8 cellular contexts compared by ENCODE assay signal in genomic region chr5:178205010-178205748, GRCh38. TPM values are rescaled to one million over a fixed set of nuclear protein-coding genes. Genes with fewer than 3 reads are reported as not detected.
A peak's percentile ranks its signal among the peaks of the same experiment; 100 is the strongest.
DNase-seq lines count a peak whose midpoint lies in the region; TF ChIP-seq lines count a peak whose summit lies in the region.

No MANE protein-coding gene starts in this region.

- H3K36me3 ChIP-seq in kidney epithelial cell (ENCODE audit: control insufficient read depth, insufficient read depth, low read length): peaks cover 9% of the 10 kb centered on the region

- TF ChIP-seq CTCF in HFF-Myc (IDR thresholded peaks at IDR 0.05; ENCODE audit: low read depth, low read length, missing control alignments) (no peak), kidney epithelial cell (IDR thresholded peaks at IDR 0.05; ENCODE audit: insufficient read depth, low read length, poor library complexity, severe bottlenecking) (no peak)

- DNase-seq in DMS 273 (lab: John Stamatoyannopoulos, UW; ENCODE audit: unreplicated experiment) (peak; percentile 90), DMS 273 treated with DMSO at 0.1 percent for 48 hours (lab: John Stamatoyannopoulos, UW) (no peak), HFF-Myc (ENCODE audit: extremely low read depth, low read depth) (no peak), NAMALWA (ENCODE audit: low spot score) (peak; percentile 79), kidney epithelial cell (ENCODE audit: low read depth) (no peak)
- DNase-seq in activated CD4-positive, CD25-positive, alpha-beta regulatory T cell treated with anti-CD3 and anti-CD28 coated beads, Interleukin-2, amount 50 U/mL, for 16 hours (ENCODE audit: low read depth, low spot score): peak; percentile 32
- DNase-seq in central memory CD4-positive, alpha-beta T cell: peak; percentile 58
- peak; percentile 67 to 76 for DNase-seq in stimulated activated CD4-positive, alpha-beta T cell treated with anti-CD3 and anti-CD28 coated beads, Interleukin-15, amount 100 ng/mL, for 48 hours (ENCODE audit: low read depth in 2 of 2)

- H3K27me3 ChIP-seq in kidney epithelial cell (ENCODE audit: control insufficient read depth, insufficient read depth, low read length): no peaks in the 10 kb centered on the region

- H3K4me3 ChIP-seq in HFF-Myc (replicated peaks; ENCODE audit: low read depth, low read length) (peak overlapping the region; percentile 97), kidney epithelial cell (ENCODE audit: low read depth, low read length) (peak overlapping the region; percentile 84)

RNA-seq across cellular contexts. Expression of gene HNRNPAB, which starts 0.8 kb away (rescaled TPM):
- 132 and 152 TPM in 2 replicates for total RNA-seq in kidney epithelial cell

RNA-seq across cellular contexts. Expression of gene GMCL2, which starts 18.0 kb away (rescaled TPM):
- not detected in 2 replicates for total RNA-seq in kidney epithelial cell

RNA-seq across cellular contexts. Expression of gene PHYKPL, which starts 27.4 kb away (rescaled TPM):
- total RNA-seq in kidney epithelial cell: 18.7 and 22.7 TPM in 2 replicates

RNA-seq across cellular contexts. Expression of gene NHP2, which starts 51.5 kb away (rescaled TPM):
- total RNA-seq in kidney epithelial cell: 454 and 476 TPM in 2 replicates

Comparison
In these comparisons a context has a peak if more than half of its experiments do, and no peak if none do; other contexts are left out.
1. DNase-seq: peak in DMS 273 (single experiment), NAMALWA (single experiment), activated CD4-positive, CD25-positive, alpha-beta regulatory T cell treated with anti-CD3 and anti-CD28 coated beads, Interleukin-2, amount 50 U/mL, for 16 hours (single experiment), central memory CD4-positive, alpha-beta T cell (single experiment) and stimulated activated CD4-positive, alpha-beta T cell treated with anti-CD3 and anti-CD28 coated beads, Interleukin-15, amount 100 ng/mL, for 48 hours (2 of 2); none in DMS 273 treated with DMSO at 0.1 percent for 48 hours (single experiment), HFF-Myc (single experiment) and kidney epithelial cell (single experiment).